ENCODE assay signal across 29 cellular contexts in the genomic region with DNA sequence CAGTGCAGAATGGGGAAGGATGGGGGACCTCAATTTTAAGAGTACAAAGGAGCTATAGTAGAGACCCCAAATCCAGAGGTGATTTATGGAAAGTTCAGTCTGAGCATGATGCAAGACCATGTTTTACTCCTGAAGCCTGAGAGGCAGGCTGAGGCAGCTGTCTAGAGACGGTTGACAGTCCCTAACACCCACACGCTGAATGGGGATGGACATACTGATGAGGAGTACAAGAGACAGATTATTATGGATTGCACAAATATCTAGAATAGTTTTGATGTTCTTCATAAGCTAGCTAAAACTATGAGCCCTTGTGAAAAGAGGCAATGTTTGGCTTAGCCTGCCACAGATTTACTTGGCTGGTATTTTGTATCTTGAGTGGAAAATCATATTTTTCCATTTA.
"Had no signal": no experiment of that assay in that cellular context is flagged by ENCODE, and none has a peak within 500 bp of the region (broad histone marks: within the 10 kb centered on the region; RNA-seq: fewer than 3 reads in every experiment).

No MANE protein-coding gene starts in this region.

- H3K27ac Mint-ChIP-seq: activated CD8-positive, alpha-beta T cell treated with anti-CD3 and anti-CD28 coated beads, Interleukin-2, amount 10 ng/mL, durations not matched to agents 7 days and 5 days; activated naive CD4-positive, alpha-beta T cell treated with anti-CD3 and anti-CD28 coated beads, Interleukin-2, amount 50 U/mL, for 24 hours; effector memory CD8-positive, alpha-beta T cell; mesothelial cell of epicardium; natural killer cell treated with Interleukin-12 subunit alpha and Interleukin-12 subunit beta and Interleukin-15 and Interleukin-18, amount 100 ng/mL, for 72 hours; stimulated activated naive CD8-positive, alpha-beta T cell treated with anti-CD3 and anti-CD28 coated beads, Interleukin-15, amount 100 ng/mL, for 72 hours had no signal

- ATAC-seq: activated CD8-positive, alpha-beta T cell treated with anti-CD3 and anti-CD28 coated beads, Interleukin-2, amount 10 ng/mL, durations not matched to agents 7 days and 5 days; effector memory CD8-positive, alpha-beta T cell; esophagus mucosa; gastroesophageal sphincter; heart left ventricle; left ventricle myocardium superior; natural killer cell treated with Interleukin-12 subunit alpha and Interleukin-12 subunit beta and Interleukin-15 and Interleukin-18, amount 100 ng/mL, for 72 hours; stimulated activated naive CD8-positive, alpha-beta T cell treated with anti-CD3 and anti-CD28 coated beads, Interleukin-15, amount 100 ng/mL, for 72 hours had no signal

- H3K36me3 ChIP-seq: adrenal gland, ascending aorta, gastroesophageal sphincter, heart left ventricle, ovary, prostate gland, suprapubic skin, transverse colon, uterus had no signal

- H3K9me3 ChIP-seq: adrenal gland, ascending aorta, gastroesophageal sphincter, heart left ventricle, ovary, prostate gland, suprapubic skin, transverse colon, uterus had no signal

- DNase-seq: activated CD4-positive, alpha-beta T cell treated with anti-CD3 and anti-CD28 coated beads for 1 hour; activated CD4-positive, alpha-beta T cell treated with anti-CD3 and anti-CD28 coated beads, Interleukin-2, amount 50 U/mL, for 1 hour; activated CD8-positive, alpha-beta T cell treated with anti-CD3 and anti-CD28 coated beads, Interleukin-2, amount 10 ng/mL, durations not matched to agents 7 days and 5 days; activated gamma-delta T cell treated with Interleukin-2 at 50 U/mL for 16 hours; adrenal gland; central memory CD4-positive, alpha-beta T cell; dorsolateral prefrontal cortex; effector memory CD8-positive, alpha-beta T cell; heart left ventricle; left ventricle myocardium superior; mammary epithelial cell; ovary; stimulated activated CD4-positive, alpha-beta T cell treated with anti-CD3 and anti-CD28 coated beads, Interleukin-1b, Interleukin-23, amount 100 ng/mL, for 48 hours; stimulated activated naive CD8-positive, alpha-beta T cell treated with anti-CD3 and anti-CD28 coated beads, Interleukin-15, amount 100 ng/mL, for 72 hours; T-helper 9 cell; transverse colon; uterus had no signal

- H3K36me3 Mint-ChIP-seq: activated naive CD4-positive, alpha-beta T cell treated with anti-CD3 and anti-CD28 coated beads, Interleukin-2, amount 50 U/mL, for 24 hours; mesothelial cell of epicardium; natural killer cell treated with Interleukin-12 subunit alpha and Interleukin-12 subunit beta and Interleukin-15 and Interleukin-18, amount 100 ng/mL, for 72 hours had no signal

- H3K4me3 Mint-ChIP-seq: activated CD8-positive, alpha-beta T cell treated with anti-CD3 and anti-CD28 coated beads, Interleukin-2, amount 10 ng/mL, durations not matched to agents 7 days and 5 days; activated naive CD4-positive, alpha-beta T cell treated with anti-CD3 and anti-CD28 coated beads, Interleukin-2, amount 50 U/mL, for 24 hours; effector memory CD8-positive, alpha-beta T cell; mesothelial cell of epicardium; natural killer cell treated with Interleukin-12 subunit alpha and Interleukin-12 subunit beta and Interleukin-15 and Interleukin-18, amount 100 ng/mL, for 72 hours; stimulated activated naive CD8-positive, alpha-beta T cell treated with anti-CD3 and anti-CD28 coated beads, Interleukin-15, amount 100 ng/mL, for 72 hours had no signal

- H3K27me3 Mint-ChIP-seq: activated naive CD4-positive, alpha-beta T cell treated with anti-CD3 and anti-CD28 coated beads, Interleukin-2, amount 50 U/mL, for 24 hours; effector memory CD8-positive, alpha-beta T cell; natural killer cell treated with Interleukin-12 subunit alpha and Interleukin-12 subunit beta and Interleukin-15 and Interleukin-18, amount 100 ng/mL, for 72 hours; stimulated activated naive CD8-positive, alpha-beta T cell treated with anti-CD3 and anti-CD28 coated beads, Interleukin-15, amount 100 ng/mL, for 72 hours had no signal

- H3K27me3 ChIP-seq: adrenal gland, ascending aorta, dorsolateral prefrontal cortex, gastroesophageal sphincter, heart left ventricle, ovary, suprapubic skin, transverse colon, uterus had no signal

- H3K4me1 Mint-ChIP-seq: activated naive CD4-positive, alpha-beta T cell treated with anti-CD3 and anti-CD28 coated beads, Interleukin-2, amount 50 U/mL, for 24 hours; mesothelial cell of epicardium; stimulated activated naive CD8-positive, alpha-beta T cell treated with anti-CD3 and anti-CD28 coated beads, Interleukin-15, amount 100 ng/mL, for 72 hours had no signal

- H3K27ac ChIP-seq: adrenal gland, ascending aorta, dorsolateral prefrontal cortex, gastroesophageal sphincter, heart left ventricle, ovary, prostate gland, skin epidermis, suprapubic skin, transverse colon, uterus had no signal

- H3K4me1 ChIP-seq: adrenal gland, gastroesophageal sphincter, prostate gland, suprapubic skin, transverse colon had no signal

- FAIRE-seq: colon, endothelial cell of umbilical vein, islet of Langerhans had no signal

- H3K4me3 ChIP-seq: adrenal gland, ascending aorta, dorsolateral prefrontal cortex, gastroesophageal sphincter, heart left ventricle, ovary, prostate gland, skin epidermis, suprapubic skin, transverse colon, uterus had no signal

- H3K9me3 Mint-ChIP-seq: activated naive CD4-positive, alpha-beta T cell treated with anti-CD3 and anti-CD28 coated beads, Interleukin-2, amount 50 U/mL, for 24 hours; mesothelial cell of epicardium; stimulated activated naive CD8-positive, alpha-beta T cell treated with anti-CD3 and anti-CD28 coated beads, Interleukin-15, amount 100 ng/mL, for 72 hours had no signal
